Comparison of ENCODE assay signal across 3 cellular contexts in genomic region chr3:130090681-130091080, GRCh38. TPM values are rescaled to one million over a fixed set of nuclear protein-coding genes. Genes with fewer than 3 reads are reported as not detected.
"Had no signal": no experiment of that assay in that cellular context is flagged by ENCODE, and none has a peak within 500 bp of the region (broad histone marks: within the 10 kb centered on the region; RNA-seq: fewer than 3 reads in every experiment).

No MANE protein-coding gene starts in this region.

RNA-seq across cellular contexts. Expression of gene ALG1L2, which starts 9.1 kb away (rescaled TPM):
- total RNA-seq: SK-MEL-5 had no signal
- polyA plus RNA-seq: adrenal gland, aorta had no signal
